ENCODE assay signal across 8 cellular contexts in the genomic region with DNA sequence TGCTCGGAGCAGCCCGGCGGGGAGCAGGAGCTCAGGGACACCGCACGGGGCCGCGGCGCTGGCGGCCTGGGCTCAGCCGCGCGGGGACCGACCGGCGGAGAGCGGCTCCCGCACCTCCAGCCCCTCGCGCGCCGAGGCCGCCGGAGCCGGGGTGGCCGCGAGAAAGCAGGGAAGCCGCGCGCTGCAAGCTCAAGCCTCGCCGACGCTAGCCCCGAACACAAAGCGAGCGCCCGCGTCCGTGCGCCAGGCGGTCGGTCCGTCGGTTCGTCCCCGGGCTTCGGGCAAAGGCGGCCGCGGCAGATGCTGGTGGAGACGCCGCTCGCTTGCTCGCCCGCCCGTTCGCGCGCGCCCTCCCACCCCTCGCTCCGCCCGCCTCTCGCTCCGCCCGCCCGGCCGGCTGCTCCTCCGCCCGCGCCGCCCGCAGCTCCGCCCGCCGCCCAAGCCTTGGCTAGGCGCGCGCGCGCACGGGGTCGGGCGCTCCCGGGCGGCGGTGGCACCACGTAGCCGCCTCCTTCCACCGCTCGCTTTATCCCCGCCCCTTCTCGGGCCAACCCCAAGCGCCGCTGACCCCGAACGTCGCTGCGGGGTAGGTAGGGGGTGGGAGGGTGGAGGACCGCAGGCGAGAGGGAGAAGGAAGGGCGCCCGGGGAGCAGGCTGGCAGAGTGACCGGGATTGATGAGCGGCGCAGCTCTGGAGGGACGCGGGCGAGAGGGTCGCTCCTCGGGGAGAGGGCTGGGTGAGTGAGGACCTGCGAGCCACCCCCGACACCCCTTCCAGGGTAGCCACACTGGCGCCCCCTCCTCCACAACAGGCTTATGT. TPM values are rescaled to one million over a fixed set of nuclear protein-coding genes. Genes with fewer than 3 reads are reported as not detected.
DNase-seq lines count a peak whose midpoint lies in the region; ATAC-seq, FAIRE-seq and TF ChIP-seq lines count a peak whose summit lies in the region.

A gene (minus strand): TSS at position 325 of the 819 bp plus-strand sequence.

- peak within 1 kb of the TSS; percentile 7 for H2AK5ac ChIP-seq in neuronal stem cell (ENCODE audit: low read depth, low read length)

- no peak within 1 kb of the TSS for H2BK15ac ChIP-seq in neuronal stem cell (ENCODE audit: low read length)

- H3K9me3 ChIP-seq in SK-N-SH (no peaks in the 10 kb centered on the region), neuronal stem cell (replicated peaks in 1 of 2; ENCODE audit: control insufficient read depth in 2 of 2, insufficient read depth in 1 of 2, low read depth in 1 of 2, low read length in 2 of 2) (no peaks in the 10 kb centered on the region)

- CTCF ChIA-PET in SK-N-SH (lab: Yijun Ruan, JAX): interaction anchor here (0.6 to 3.1 kb wide), 9 partner anchors 10 to 350 kb away, joined by 3 to 25 read pairs (median 4); a partner anchor contains a TSS

- H3K27ac ChIP-seq in SK-N-SH (ENCODE audit: low read depth in 2 of 2, low read length in 1 of 2) (peak within 1 kb of the TSS; percentile 87 to 99), neuronal stem cell (replicated peaks; ENCODE audit: low read length) (no peak within 1 kb of the TSS)

- H3K9ac ChIP-seq in SK-N-SH (peak within 1 kb of the TSS; percentile 96), neuronal stem cell (ENCODE audit: low read depth, low read length, poor library complexity) (peak within 1 kb of the TSS; percentile 83)

- FAIRE-seq in frontal cortex (lab: Jason Lieb, UNC): no peak

- H3K14ac ChIP-seq in neuronal stem cell (ENCODE audit: low read length): no peak within 1 kb of the TSS

- peak within 1 kb of the TSS; percentile 91 to 99 (median 97) for H3K4me3 Mint-ChIP-seq in IgD-negative memory B cell

- peaks cover 52% of the 10 kb centered on the region for H3K79me2 ChIP-seq in SK-N-SH (ENCODE audit: insufficient read depth)

- H3K27me3 ChIP-seq in SK-N-SH (ENCODE audit: insufficient read depth) (no peaks in the 10 kb centered on the region), neuronal stem cell (ENCODE audit: control insufficient read depth in 3 of 3, insufficient read depth in 3 of 3, low read depth in 1 of 3, low read length in 3 of 3) (peaks cover 0 to 40% (median 8%) of the 10 kb centered on the region in 3 experiments)

- H3K36me3 ChIP-seq in SK-N-SH (replicated peaks in 1 of 2; ENCODE audit: control insufficient read depth in 1 of 2, insufficient read depth in 2 of 2, low read length in 1 of 2): no peaks in the 10 kb centered on the region
- no peaks in the 10 kb centered on the region for H3K36me3 ChIP-seq in neuronal stem cell (replicated peaks in 1 of 2; ENCODE audit: control insufficient read depth in 2 of 2, insufficient read depth in 2 of 2, low read length in 2 of 2)

- H4K91ac ChIP-seq in neuronal stem cell (ENCODE audit: low read depth, low read length, poor library complexity): no peak within 1 kb of the TSS

- H3K27me3 Mint-ChIP-seq in IgD-negative memory B cell: peaks cover 8% of the 10 kb centered on the region

- H3K23ac ChIP-seq in neuronal stem cell (ENCODE audit: low read depth, low read length, poor library complexity): no peak within 1 kb of the TSS

- POLR2A ChIA-PET in SK-N-SH (lab: Yijun Ruan, JAX): interaction anchor here (0.6 to 2.2 kb wide), 4 partner anchors 271 to 519 kb away, joined by 3 to 8 read pairs (median 4); a partner anchor contains a TSS

- H3K18ac ChIP-seq in neuronal stem cell (ENCODE audit: low read length): peak within 1 kb of the TSS; percentile 98

- H3K9me3 Mint-ChIP-seq in IgD-negative memory B cell: no peaks in the 10 kb centered on the region

- peaks cover 35 to 54% (median 37%) of the 10 kb centered on the region in 3 donors for H3K4me1 Mint-ChIP-seq in IgD-negative memory B cell

- H3K4me1 ChIP-seq in SK-N-SH (ENCODE audit: control insufficient read depth in 1 of 2, insufficient read depth in 2 of 2, low read depth in 1 of 2, low read length in 1 of 2) (peaks cover 19 to 27% of the 10 kb centered on the region in 2 experiments), neuronal stem cell (ENCODE audit: control insufficient read depth in 2 of 2, insufficient read depth in 1 of 2, low read depth in 1 of 2, low read length in 2 of 2) (peaks cover 9 to 10% of the 10 kb centered on the region in 2 donors)

- no peaks in the 10 kb centered on the region for H3K79me1 ChIP-seq in neuronal stem cell (ENCODE audit: low read depth, low read length)

- H3K4me2 ChIP-seq in SK-N-SH: peak within 1 kb of the TSS; percentile 98
- H3K4me2 ChIP-seq in neuronal stem cell (ENCODE audit: insufficient read depth, low read length, poor library complexity, severe bottlenecking): peak within 1 kb of the TSS; percentile 82

- no peak for TF ChIP-seq CTCF in SK-N-SH (IDR thresholded peaks at IDR 0.05)

- no peak within 1 kb of the TSS for H2BK5ac ChIP-seq in neuronal stem cell (ENCODE audit: low read length)

- 0 out of 2 replicates have a peak, but pooled peaks have one; percentile 9 for TF ChIP-seq RAD21 in SK-N-SH (IDR thresholded peaks at IDR 0.05; ENCODE audit: low read length)

- peak within 1 kb of the TSS; percentile 80 for H2AFZ ChIP-seq in SK-N-SH (ENCODE audit: low read depth)
- peak within 1 kb of the TSS; percentile 99 for H2AFZ ChIP-seq in neuronal stem cell (ENCODE audit: low read length)

- H3K27ac Mint-ChIP-seq in IgD-negative memory B cell: peak within 1 kb of the TSS; percentile 59 to 97 (median 86)

- peaks cover 40% of the 10 kb centered on the region for H3F3A ChIP-seq in SK-N-SH (replicated peaks; ENCODE audit: insufficient read depth)

- H3K4ac ChIP-seq in neuronal stem cell (ENCODE audit: low read length): no peak within 1 kb of the TSS

- peaks cover 2% of the 10 kb centered on the region for H3K36me3 Mint-ChIP-seq in IgD-negative memory B cell

- under 1% methylated on average over 41 of the region's 113 CpGs for WGBS in SK-N-SH (ENCODE audit: low lambda C conversion rate)
- WGBS in neuronal stem cell (ENCODE audit: extremely low coverage in 2 of 2, insufficient read length in 2 of 2, insufficient replicate concordance in 1 of 2), 2 donors: no CpG with 5 or more reads among the region's 113 CpGs

- H4K20me1 ChIP-seq in SK-N-SH (ENCODE audit: insufficient read depth): no peaks in the 10 kb centered on the region

- no peak within 1 kb of the TSS for H4K8ac ChIP-seq in neuronal stem cell (ENCODE audit: low read depth, low read length)

- peak; percentile 62 for ATAC-seq in GM21576 (IDR thresholded peaks at IDR 0.05; ENCODE audit: unreplicated experiment)

- H2BK120ac ChIP-seq in neuronal stem cell (ENCODE audit: low read depth, low read length): no peak within 1 kb of the TSS

- no peak for TF ChIP-seq EP300 in SK-N-SH (IDR thresholded peaks at IDR 0.05; ENCODE audit: borderline replicate concordance in 1 of 2, low read depth in 1 of 2, low read length in 1 of 2)

- no peak within 1 kb of the TSS for H2BK12ac ChIP-seq in neuronal stem cell (ENCODE audit: low read length)

- H3K9me2 ChIP-seq in SK-N-SH: no peaks in the 10 kb centered on the region

- DNase-seq in DMS153 (lab: John Stamatoyannopoulos, UW) (peak; percentile 68), SK-N-SH (peak; percentile 95), frontal cortex (ENCODE audit: low spot score in 2 of 2) (peak; percentile 79 to 89), neuronal stem cell (ENCODE audit: low spot score) (peak; percentile 85), stromal cell of bone marrow (ENCODE audit: low read depth) (peak; percentile 76)
- peak; percentile 86 for DNase-seq in activated naive CD4-positive, alpha-beta T cell treated with Interleukin-2 at 50 U/mL for 16 hours

- H3K4me3 ChIP-seq in SK-N-SH (ENCODE audit: low read depth in 2 of 2, low read length in 1 of 2) (peak within 1 kb of the TSS; percentile 96), neuronal stem cell (ENCODE audit: low read length in 2 of 2) (peak within 1 kb of the TSS; percentile 61 to 98)

TF ChIP-seq in SK-N-SH, 30 proteins besides CTCF, POLR2A, EP300 and RAD21 (continues in another document):
- TF ChIP-seq, protein P1, sequence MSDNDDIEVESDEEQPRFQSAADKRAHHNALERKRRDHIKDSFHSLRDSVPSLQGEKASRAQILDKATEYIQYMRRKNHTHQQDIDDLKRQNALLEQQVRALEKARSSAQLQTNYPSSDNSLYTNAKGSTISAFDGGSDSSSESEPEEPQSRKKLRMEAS (IDR thresholded peaks at IDR 0.05; ENCODE audit: low read depth): no peak
- TF ChIP-seq EZH2phosphoT487 (IDR thresholded peaks at IDR 0.05; ENCODE audit: borderline replicate concordance, low read depth): no peak
- TF ChIP-seq, protein P2, sequence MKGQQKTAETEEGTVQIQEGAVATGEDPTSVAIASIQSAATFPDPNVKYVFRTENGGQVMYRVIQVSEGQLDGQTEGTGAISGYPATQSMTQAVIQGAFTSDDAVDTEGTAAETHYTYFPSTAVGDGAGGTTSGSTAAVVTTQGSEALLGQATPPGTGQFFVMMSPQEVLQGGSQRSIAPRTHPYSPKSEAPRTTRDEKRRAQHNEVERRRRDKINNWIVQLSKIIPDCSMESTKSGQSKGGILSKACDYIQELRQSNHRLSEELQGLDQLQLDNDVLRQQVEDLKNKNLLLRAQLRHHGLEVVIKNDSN (IDR thresholded peaks at IDR 0.05; ENCODE audit: borderline replicate concordance, low read depth): no peak
- TF ChIP-seq, protein P3, sequence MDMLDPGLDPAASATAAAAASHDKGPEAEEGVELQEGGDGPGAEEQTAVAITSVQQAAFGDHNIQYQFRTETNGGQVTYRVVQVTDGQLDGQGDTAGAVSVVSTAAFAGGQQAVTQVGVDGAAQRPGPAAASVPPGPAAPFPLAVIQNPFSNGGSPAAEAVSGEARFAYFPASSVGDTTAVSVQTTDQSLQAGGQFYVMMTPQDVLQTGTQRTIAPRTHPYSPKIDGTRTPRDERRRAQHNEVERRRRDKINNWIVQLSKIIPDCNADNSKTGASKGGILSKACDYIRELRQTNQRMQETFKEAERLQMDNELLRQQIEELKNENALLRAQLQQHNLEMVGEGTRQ (IDR thresholded peaks at IDR 0.05; ENCODE audit: borderline replicate concordance, low read depth, low read length): no peak
- TF ChIP-seq SMC3 (IDR thresholded peaks at IDR 0.05; ENCODE audit: low read depth, low read length): no peak
- TF ChIP-seq FOXM1 (IDR thresholded peaks at IDR 0.05; ENCODE audit: low read depth): no peak
- peak; percentile 62 for TF ChIP-seq NRF1 (IDR thresholded peaks at IDR 0.05; ENCODE audit: low read depth, low read length)
- TF ChIP-seq GATA2 (CRISPR knock-in tag; IDR thresholded peaks at IDR 0.05): no peak
- no peak for TF ChIP-seq FOXJ3 (CRISPR knock-in tag; IDR thresholded peaks at IDR 0.05)
- no peak for TF ChIP-seq RCOR1 (IDR thresholded peaks at IDR 0.05; ENCODE audit: low read length)

RNA-seq across cellular contexts. Expression of the gene that starts here (rescaled TPM):
- polyA plus RNA-seq in IgD-negative memory B cell: 7.6 TPM
- 38.6 and 54.5 TPM in 2 replicates for polyA plus RNA-seq in SK-N-SH (2012; rRNA removed)
- polyA plus RNA-seq in SK-N-SH (2012; cell fraction: cytosol; rRNA removed): 50.9 and 52.2 TPM in 2 replicates
- 31.5 and 41.2 TPM in 2 replicates for polyA plus RNA-seq in SK-N-SH (2012; cell fraction: nucleus; rRNA removed)
- total RNA-seq in frontal cortex: 67.3 TPM
- 21.5 TPM for polyA plus RNA-seq in neuronal stem cell (2013, experiment 1 of 2)
- polyA plus RNA-seq in neuronal stem cell (2013, experiment 2 of 2): 22.8 TPM
